30 cellular contexts compared by ENCODE assay signal in genomic region chr9:130476151-130476730, GRCh38. TPM values are rescaled to one million over a fixed set of nuclear protein-coding genes. Genes with fewer than 3 reads are reported as not detected.
"Had no signal": no experiment of that assay in that cellular context is flagged by ENCODE, and none has a peak within 500 bp of the region (broad histone marks: within the 10 kb centered on the region; RNA-seq: fewer than 3 reads in every experiment).

No MANE protein-coding gene starts in this region.

- H3K27ac Mint-ChIP-seq: naive thymus-derived CD4-positive, alpha-beta T cell; natural killer cell; nephron; neural progenitor cell; progenitor cell of endocrine pancreas; stimulated activated effector memory CD8-positive, alpha-beta T cell treated with anti-CD3 and anti-CD28 coated beads, Interleukin-12 subunit alpha, Interleukin-12 subunit beta, amount 100 ng/mL, for 72 hours; stimulated activated naive B cell treated with anti-CD40 and anti-IgM and Interleukin-4, amounts not matched to agents 10 μg/mL and 1 μg/mL and 100 μg/mL, for 72 hours; stimulated activated naive CD8-positive, alpha-beta T cell treated with anti-CD3 and anti-CD28 coated beads, Interleukin-15, Interleukin-2, amounts not matched to agents 100 ng/mL and 50 ng/mL, for 24 hours; type B pancreatic cell had no signal

- ATAC-seq: naive thymus-derived CD4-positive, alpha-beta T cell; natural killer cell; psoas muscle; right cardiac atrium; stimulated activated effector memory CD8-positive, alpha-beta T cell treated with anti-CD3 and anti-CD28 coated beads, Interleukin-12 subunit alpha, Interleukin-12 subunit beta, amount 100 ng/mL, for 72 hours; stimulated activated naive B cell treated with anti-CD40 and anti-IgM and Interleukin-4, amounts not matched to agents 10 μg/mL and 1 μg/mL and 100 μg/mL, for 72 hours; upper lobe of right lung had no signal

- H3K27me3 ChIP-seq: neural progenitor cell, ovary, right lobe of liver, sigmoid colon, suprapubic skin, testis, tibial artery, upper lobe of right lung, uterus had no signal

- H3K9ac ChIP-seq: neural progenitor cell, parathyroid adenoma had no signal

- H3K4me1 ChIP-seq: parathyroid adenoma, psoas muscle, right lobe of liver, sigmoid colon, suprapubic skin, testis, tibial artery, transverse colon, upper lobe of right lung, uterus had no signal

- H3K4me3 Mint-ChIP-seq: naive thymus-derived CD4-positive, alpha-beta T cell; natural killer cell; nephron; neural progenitor cell; stimulated activated effector memory CD8-positive, alpha-beta T cell treated with anti-CD3 and anti-CD28 coated beads, Interleukin-12 subunit alpha, Interleukin-12 subunit beta, amount 100 ng/mL, for 72 hours; stimulated activated naive B cell treated with anti-CD40 and anti-IgM and Interleukin-4, amounts not matched to agents 10 μg/mL and 1 μg/mL and 100 μg/mL, for 72 hours; stimulated activated naive CD8-positive, alpha-beta T cell treated with anti-CD3 and anti-CD28 coated beads, Interleukin-15, Interleukin-2, amounts not matched to agents 100 ng/mL and 50 ng/mL, for 24 hours; type B pancreatic cell had no signal

- H3K27ac ChIP-seq: neural progenitor cell, neutrophil, ovary, parathyroid adenoma, psoas muscle, right lobe of liver, sigmoid colon, suprapubic skin, testis, tibial artery, transverse colon, upper lobe of right lung, uterus had no signal

- H3K4me3 ChIP-seq: neural progenitor cell, ovary, psoas muscle, right lobe of liver, sigmoid colon, suprapubic skin, testis, tibial artery, transverse colon, upper lobe of right lung, uterus had no signal

- H3K9me3 Mint-ChIP-seq: naive thymus-derived CD4-positive, alpha-beta T cell; natural killer cell; nephron; neural progenitor cell; stimulated activated effector memory CD8-positive, alpha-beta T cell treated with anti-CD3 and anti-CD28 coated beads, Interleukin-12 subunit alpha, Interleukin-12 subunit beta, amount 100 ng/mL, for 72 hours; stimulated activated naive B cell treated with anti-CD40 and anti-IgM and Interleukin-4, amounts not matched to agents 10 μg/mL and 1 μg/mL and 100 μg/mL, for 72 hours; stimulated activated naive CD8-positive, alpha-beta T cell treated with anti-CD3 and anti-CD28 coated beads, Interleukin-15, Interleukin-2, amounts not matched to agents 100 ng/mL and 50 ng/mL, for 24 hours; type B pancreatic cell had no signal

- H3K36me3 ChIP-seq: neural progenitor cell, neutrophil, ovary, transverse colon, upper lobe of right lung, uterus had no signal

- H3K4me1 Mint-ChIP-seq: natural killer cell; stimulated activated effector memory CD8-positive, alpha-beta T cell treated with anti-CD3 and anti-CD28 coated beads, Interleukin-12 subunit alpha, Interleukin-12 subunit beta, amount 100 ng/mL, for 72 hours had no signal

- H3K9me3 ChIP-seq: neutrophil, ovary, psoas muscle, right lobe of liver, sigmoid colon, suprapubic skin, testis, tibial artery, transverse colon, upper lobe of right lung, uterus had no signal

- DNase-seq: naive thymus-derived CD4-positive, alpha-beta T cell; natural killer cell; ovary; posterior cingulate gyrus; psoas muscle; right lobe of liver; sigmoid colon; small intestine; stimulated activated CD4-positive, alpha-beta T cell treated with anti-CD3 and anti-CD28 coated beads, Interleukin-15, amount 100 ng/mL, for 24 hours; stimulated activated CD4-positive, alpha-beta T cell treated with anti-CD3 and anti-CD28 coated beads, Interleukin-2, amount 100 ng/mL, for 24 hours; stimulated activated CD4-positive, alpha-beta T cell treated with anti-CD3 and anti-CD28 coated beads, Interleukin-2, amount 100 ng/mL, for 48 hours; stimulated activated CD4-positive, alpha-beta T cell treated with anti-CD3 and anti-CD28 coated beads, Interleukin-4, amount 100 ng/mL, for 24 hours; stimulated activated naive B cell treated with anti-CD40 and anti-IgM and Interleukin-4, amounts not matched to agents 10 μg/mL and 1 μg/mL and 100 μg/mL, for 72 hours; stimulated activated naive CD4-positive, alpha-beta T cell treated with Interleukin-2 at 50 U/mL for 16 hours; substantia nigra; testis; tibial artery; transverse colon; upper lobe of right lung; uterus had no signal

- H3K4me2 ChIP-seq: neural progenitor cell had no signal

- H3K36me3 Mint-ChIP-seq: naive thymus-derived CD4-positive, alpha-beta T cell; natural killer cell; neural progenitor cell; stimulated activated effector memory CD8-positive, alpha-beta T cell treated with anti-CD3 and anti-CD28 coated beads, Interleukin-12 subunit alpha, Interleukin-12 subunit beta, amount 100 ng/mL, for 72 hours; stimulated activated naive B cell treated with anti-CD40 and anti-IgM and Interleukin-4, amounts not matched to agents 10 μg/mL and 1 μg/mL and 100 μg/mL, for 72 hours; type B pancreatic cell had no signal

- H2AFZ ChIP-seq: neural progenitor cell, parathyroid adenoma had no signal

RNA-seq across cellular contexts. Expression of gene ASS1, which starts 31.5 kb away (rescaled TPM):
- polyA plus RNA-seq: naive thymus-derived CD4-positive, alpha-beta T cell had no signal
